In genomic region chr17:795276-795675, GRCh38 we compare ENCODE assay signal across 1 cellular context.
TF ChIP-seq lines count a peak whose summit lies in the region.

No MANE protein-coding gene starts in this region.

TF ChIP-seq in liver, 16 proteins besides CTCF, POLR2A, EP300 and RAD21 (continued from another document):
- no peak for TF ChIP-seq REST (IDR thresholded peaks at IDR 0.05)
- no peak for TF ChIP-seq MAX (IDR thresholded peaks at IDR 0.05)
- TF ChIP-seq SP1 (IDR thresholded peaks at IDR 0.05): no peak
- TF ChIP-seq HNF4A (conservative IDR thresholded peaks at IDR 0.05): no peak
- TF ChIP-seq FOXA2 (IDR thresholded peaks at IDR 0.05): no peak
- no peak for TF ChIP-seq ATF3 (IDR thresholded peaks at IDR 0.05)
- TF ChIP-seq TAF1 (conservative IDR thresholded peaks at IDR 0.05): no peak
- TF ChIP-seq EGR1 (IDR thresholded peaks at IDR 0.05; ENCODE audit: low read depth in 2 of 2): no peak
- no peak for TF ChIP-seq JUND (IDR thresholded peaks at IDR 0.05)
- TF ChIP-seq YY1 (IDR thresholded peaks at IDR 0.05): no peak
- no peak for TF ChIP-seq FOXA1 (IDR thresholded peaks at IDR 0.05)
- no peak for TF ChIP-seq HNF4G (IDR thresholded peaks at IDR 0.05)
- no peak for TF ChIP-seq NR2F2 (IDR thresholded peaks at IDR 0.05)
- no peak for TF ChIP-seq ZBTB33 (IDR thresholded peaks at IDR 0.05)
